9 cellular contexts compared by ENCODE assay signal in the genomic region with DNA sequence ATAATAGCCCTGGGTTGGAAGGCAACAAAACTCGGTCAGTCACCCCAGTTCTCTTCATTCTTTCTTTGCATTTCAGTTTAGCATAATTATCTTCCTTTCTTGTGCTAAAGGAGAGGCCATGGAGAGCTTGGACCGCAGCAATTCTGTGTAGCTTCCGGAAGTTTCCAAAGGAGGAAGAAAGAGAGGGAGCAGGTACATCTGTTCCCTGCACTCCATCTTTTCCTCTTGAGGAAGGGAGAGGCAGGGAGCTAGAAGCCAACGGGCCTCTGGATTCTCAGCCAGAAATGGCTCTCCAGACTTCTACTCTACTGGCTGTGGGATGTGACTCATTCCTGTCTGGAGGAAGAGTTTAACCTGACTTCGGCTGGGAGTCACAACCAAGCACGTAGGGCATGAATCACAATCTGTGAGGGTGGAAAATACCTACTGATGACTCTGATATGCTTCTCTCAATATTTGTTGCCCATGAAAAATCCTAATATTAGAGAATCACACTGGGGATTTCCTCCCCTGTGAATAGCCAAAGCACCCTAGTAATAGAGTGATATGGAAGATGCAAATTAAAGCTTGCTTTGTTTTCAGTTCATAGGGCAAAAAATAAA. TPM values are rescaled to one million over a fixed set of nuclear protein-coding genes. Genes with fewer than 3 reads are reported as not detected.
DNase-seq lines count a peak whose midpoint lies in the region; ATAC-seq and TF ChIP-seq lines count a peak whose summit lies in the region.
"Had no signal": no experiment of that assay in that cellular context is flagged by ENCODE, and none has a peak within 500 bp of the region (broad histone marks: within the 10 kb centered on the region; RNA-seq: fewer than 3 reads in every experiment).

No MANE protein-coding gene starts in this region.

- peak overlapping the region; percentile 35 to 42; a peak in 2 of 5 replicates for H3K4me3 Mint-ChIP-seq in H9

- H3K4me1 ChIP-seq in H9 (ENCODE audit: insufficient read depth, low read length) (peaks cover 17% of the 10 kb centered on the region; the same call in 1 of the 2 replicates), upper lobe of left lung (peaks cover 41 to 53% (median 47%) of the 10 kb centered on the region in 4 donors)

- TF ChIP-seq EP300 in upper lobe of left lung (IDR thresholded peaks at IDR 0.05), result no peak

- H3K27me3 ChIP-seq in H9 (ENCODE audit: insufficient read depth, low read length), result no peaks in the 10 kb centered on the region
- no peaks in the 10 kb centered on the region for H3K27me3 ChIP-seq in dorsolateral prefrontal cortex
- H3K27me3 ChIP-seq in upper lobe of left lung, result no peaks in the 10 kb centered on the region
- H3K27me3 ChIP-seq: neutrophil had no signal

- no peak for TF ChIP-seq POLR2A in upper lobe of left lung (IDR thresholded peaks at IDR 0.05)

- H3K36me3 Mint-ChIP-seq in H9 (ENCODE audit: insufficient read depth in 1 of 3, low read depth in 3 of 3), result peaks cover 9 to 20% (median 9%) of the 10 kb centered on the region in 3 experiments

- H4K5ac ChIP-seq in H9 (ENCODE audit: insufficient read length, low read depth, low read length), result no peak overlapping the region

- H4K20me1 ChIP-seq in H9 (ENCODE audit: control insufficient read depth, insufficient read depth, insufficient read length), result no peaks in the 10 kb centered on the region

- no peak overlapping the region for H3K23ac ChIP-seq in H9 (ENCODE audit: insufficient read length, low read depth, low read length)

- H3K18ac ChIP-seq in H9 (ENCODE audit: insufficient read length, low read depth, low read length), result peak overlapping the region; percentile 50

- no peak overlapping the region for H2BK5ac ChIP-seq in H9 (ENCODE audit: insufficient read length, low read length)

- H2AFZ ChIP-seq in H9 (ENCODE audit: low read length), result no peak overlapping the region

- H3K79me1 ChIP-seq in H9 (ENCODE audit: insufficient read depth, low read depth, low read length, poor library complexity, severe bottlenecking), result no peaks in the 10 kb centered on the region

- H3K27me3 Mint-ChIP-seq in H9 (ENCODE audit: low read depth), result no peaks in the 10 kb centered on the region; the same call in 1 of the 2 replicates

- H3K4me3 ChIP-seq in dorsolateral prefrontal cortex, result no peak overlapping the region
- H3K4me3 ChIP-seq in upper lobe of left lung, result no peak overlapping the region

- no peak overlapping the region for H3K56ac ChIP-seq in H9 (ENCODE audit: insufficient read length, low read depth, low read length)

- H3K4me2 ChIP-seq in H9 (ENCODE audit: insufficient read depth, insufficient read length, low read length), result peak overlapping the region; percentile 31

- no peak overlapping the region for H3T11ph ChIP-seq in H9 (ENCODE audit: low read length)

- peaks cover 0 to 6% of the 10 kb centered on the region in 2 experiments; a peak in 3 of 5 replicates for H3K9me3 Mint-ChIP-seq in H9

- H3K27ac ChIP-seq in H9 (ENCODE audit: insufficient read length, low read depth, low read length) (peak overlapping the region; percentile 94), dorsolateral prefrontal cortex (peak overlapping the region in 47 of 59 donors; percentile 2 to 92 (median 47)), upper lobe of left lung (peak overlapping the region; percentile 58 to 90 (median 80))
- H3K27ac ChIP-seq: neutrophil had no signal

- DNase-seq in DMS53 (lab: John Stamatoyannopoulos, UW), result peak; percentile 91
- peak; percentile 70 for DNase-seq in H9
- DNase-seq in NCI-H526 treated with DMSO at 0.1 percent for 48 hours (lab: John Stamatoyannopoulos, UW), result peak; percentile 48
- peak in 3 of 10 donors; percentile 15 to 49 (median 21) for DNase-seq in dorsolateral prefrontal cortex
- DNase-seq in mucosa of gallbladder (ENCODE audit: low spot score), result peak; percentile 58
- DNase-seq in upper lobe of left lung, result peak in 1 of 2 donors; percentile 64
- no peak for DNase-seq in NCI-H748 (lab: John Stamatoyannopoulos, UW; ENCODE audit: unreplicated experiment)

- peak overlapping the region; percentile 92 for H2BK12ac ChIP-seq in H9 (ENCODE audit: insufficient read length, low read depth, low read length)

- no peak overlapping the region for H4K8ac ChIP-seq in H9 (replicated peaks; ENCODE audit: insufficient read length, low read depth, low read length)

- H3K27ac Mint-ChIP-seq in H9, result peak overlapping the region; percentile 98 to 99 (median 98)

- H3K36me3 ChIP-seq in upper lobe of left lung, result peaks cover 0 to 5% (median 0%) of the 10 kb centered on the region in 4 donors
- H3K36me3 ChIP-seq: neutrophil had no signal

- H2BK120ac ChIP-seq in H9 (ENCODE audit: low read depth, low read length, poor library complexity, severe bottlenecking), result peak overlapping the region; percentile 95

- no CpG with 5 or more reads among the region's 6 CpGs for WGBS in H9 (ENCODE audit: extremely low coverage, insufficient read length, low lambda C conversion rate)
- 58 to 68% methylated on average over 4 to 6 of the region's 6 CpGs for WGBS in upper lobe of left lung, 2 donors

- H3K9ac ChIP-seq in H9 (ENCODE audit: extremely low read depth, insufficient read length, low read length), result no peak overlapping the region

- no peak overlapping the region for H3K14ac ChIP-seq in H9 (ENCODE audit: insufficient read depth, low read length)

- H2AK5ac ChIP-seq in H9 (ENCODE audit: insufficient read length, low read length), result peak overlapping the region; percentile 51

- H3K9me3 ChIP-seq in H9 (ENCODE audit: control insufficient read depth, low read depth, low read length) (no peaks in the 10 kb centered on the region), upper lobe of left lung (no peaks in the 10 kb centered on the region)
- H3K9me3 ChIP-seq: neutrophil had no signal

- H3K79me2 ChIP-seq in H9 (ENCODE audit: insufficient read depth, low read length), result peaks cover 3% of the 10 kb centered on the region; the same call in 1 of the 2 replicates

- H3K4ac ChIP-seq in H9 (ENCODE audit: low read depth, low read length), result no peak overlapping the region

- TF ChIP-seq CTCF in H9 (conservative IDR thresholded peaks at IDR 0.05), result no peak
- no peak for TF ChIP-seq CTCF in dorsolateral prefrontal cortex (IDR thresholded peaks at IDR 0.05 in 54 of 56, conservative IDR thresholded peaks at IDR 0.05 in 2 of 56; ENCODE audit: low read depth in 1 of 56, partially characterized antibody in 56 of 56)
- no peak for TF ChIP-seq CTCF in upper lobe of left lung (IDR thresholded peaks at IDR 0.05)

- no peak overlapping the region for H4K91ac ChIP-seq in H9 (ENCODE audit: insufficient read length, low read depth, low read length)

- no peaks in the 10 kb centered on the region for H3K23me2 ChIP-seq in H9 (ENCODE audit: insufficient read length, low read depth, low read length, poor library complexity, severe bottlenecking)

- H3K4me1 Mint-ChIP-seq in H9, result peaks cover 62% of the 10 kb centered on the region in 2 experiments

- intact Hi-C loops in dorsolateral prefrontal cortex (cut with DNase I), result no loop called here

- peak overlapping the region; percentile 83 for H2BK20ac ChIP-seq in H9 (ENCODE audit: low read depth, low read length, poor library complexity, severe bottlenecking)

- no peak overlapping the region for H2BK15ac ChIP-seq in H9 (ENCODE audit: low read depth, low read length)

- ATAC-seq in upper lobe of left lung (ENCODE audit: low FRiP score in 2 of 2), result peak; percentile 74 to 87
- no peak for ATAC-seq in GM19324 (IDR thresholded peaks at IDR 0.05; ENCODE audit: low FRiP score, unreplicated experiment)

RNA-seq across cellular contexts. Expression of gene ANO6, which starts 17.0 kb away (rescaled TPM):
- total RNA-seq in H9 (2021), result 24.3 TPM in 2 replicates
- total RNA-seq in dorsolateral prefrontal cortex, result 10 to 100 TPM in 119 of 120 experiments, 1 to 10 TPM in 1; 8.5 to 32.7 (median 16.5) TPM
- total RNA-seq in mucosa of gallbladder, result 91.4 TPM
- 10 to 100 TPM; 26.2 to 83.7 (median 57.9) TPM for total RNA-seq in upper lobe of left lung
